In the genomic region with DNA sequence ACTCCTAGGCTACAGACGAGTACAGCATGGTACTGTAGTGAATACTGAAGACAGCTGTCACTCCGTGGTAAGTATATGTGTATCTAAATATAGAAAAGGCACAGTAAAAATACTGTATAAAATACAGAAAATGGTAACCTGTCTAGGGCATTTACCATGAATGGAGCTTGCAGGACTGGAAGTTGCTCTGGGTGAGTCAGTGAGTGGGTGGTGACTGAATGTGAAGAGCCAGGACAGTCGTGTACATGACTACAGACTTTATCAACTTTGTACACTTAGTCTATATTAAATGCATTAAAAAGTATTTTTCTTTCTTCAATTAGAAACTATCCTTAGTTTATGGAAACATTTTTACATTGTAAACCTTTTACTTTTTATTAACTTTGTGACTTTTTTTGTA, we compare ENCODE assay signal across 32 cellular contexts. TPM values are rescaled to one million over a fixed set of nuclear protein-coding genes. Genes with fewer than 3 reads are reported as not detected.
"Had no signal": no experiment of that assay in that cellular context is flagged by ENCODE, and none has a peak within 500 bp of the region (broad histone marks: within the 10 kb centered on the region; RNA-seq: fewer than 3 reads in every experiment).

No MANE protein-coding gene starts in this region.

- H3K27me3 Mint-ChIP-seq: activated B cell treated with CpG ODN at 0.5 μM for 24 hours; activated naive CD4-positive, alpha-beta T cell treated with anti-CD3 and anti-CD28 coated beads, Interleukin-2, amount 10 ng/mL, durations not matched to agents 7 days and 5 days; central memory CD8-positive, alpha-beta T cell; dendritic cell treated with granulocyte-macrophage colony-stimulating factor and Interleukin-4, amounts not matched to agents 40 ng/mL and 50 ng/mL, for 4 days; T-helper 17 cell had no signal

- H3K9me3 Mint-ChIP-seq: activated B cell treated with CpG ODN at 0.5 μM for 24 hours; activated naive CD4-positive, alpha-beta T cell treated with anti-CD3 and anti-CD28 coated beads, Interleukin-2, amount 10 ng/mL, durations not matched to agents 7 days and 5 days; central memory CD8-positive, alpha-beta T cell; dendritic cell treated with granulocyte-macrophage colony-stimulating factor and Interleukin-4, amounts not matched to agents 40 ng/mL and 50 ng/mL, for 4 days; natural killer cell; neural progenitor cell had no signal

- H3K27ac ChIP-seq: esophagus squamous epithelium, gastrocnemius medialis, left lung, lower lobe of right lung, neural progenitor cell, right atrium auricular region, tibial nerve had no signal

- H3K4me2 ChIP-seq: neural progenitor cell, smooth muscle cell had no signal

- H3K4me1 ChIP-seq: esophagus squamous epithelium, gastrocnemius medialis, left lung, lower lobe of right lung, neural progenitor cell, right atrium auricular region, tibial nerve had no signal

- H3K36me3 Mint-ChIP-seq: activated naive CD4-positive, alpha-beta T cell treated with anti-CD3 and anti-CD28 coated beads, Interleukin-2, amount 10 ng/mL, durations not matched to agents 7 days and 5 days; natural killer cell; neural progenitor cell had no signal

- ATAC-seq: gastrocnemius medialis, left lung, lower lobe of right lung, natural killer cell, T-helper 17 cell had no signal

- H2AFZ ChIP-seq: neural progenitor cell had no signal

- H3K27me3 ChIP-seq: esophagus squamous epithelium, gastrocnemius medialis, left lung, neural progenitor cell, right atrium auricular region, tibial nerve had no signal

- H3K27ac Mint-ChIP-seq: activated B cell treated with CpG ODN at 0.5 μM for 24 hours; activated naive CD4-positive, alpha-beta T cell treated with anti-CD3 and anti-CD28 coated beads, Interleukin-2, amount 10 ng/mL, durations not matched to agents 7 days and 5 days; dendritic cell treated with granulocyte-macrophage colony-stimulating factor and Interleukin-4, amounts not matched to agents 40 ng/mL and 50 ng/mL, for 4 days; endodermal cell; natural killer cell; neural progenitor cell; T-helper 17 cell had no signal

- H3K4me3 Mint-ChIP-seq: activated B cell treated with CpG ODN at 0.5 μM for 24 hours; activated naive CD4-positive, alpha-beta T cell treated with anti-CD3 and anti-CD28 coated beads, Interleukin-2, amount 10 ng/mL, durations not matched to agents 7 days and 5 days; central memory CD8-positive, alpha-beta T cell; dendritic cell treated with granulocyte-macrophage colony-stimulating factor and Interleukin-4, amounts not matched to agents 40 ng/mL and 50 ng/mL, for 4 days; endodermal cell; natural killer cell; neural progenitor cell; T-helper 17 cell had no signal

- H3K9me3 ChIP-seq: esophagus squamous epithelium, gastrocnemius medialis, left lung, lower lobe of right lung, right atrium auricular region, tibial nerve had no signal

- H3K36me3 ChIP-seq: esophagus squamous epithelium, gastrocnemius medialis, left lung, lower lobe of right lung, neural progenitor cell, right atrium auricular region, tibial nerve had no signal

- H3K4me1 Mint-ChIP-seq: activated B cell treated with CpG ODN at 0.5 μM for 24 hours; activated naive CD4-positive, alpha-beta T cell treated with anti-CD3 and anti-CD28 coated beads, Interleukin-2, amount 10 ng/mL, durations not matched to agents 7 days and 5 days; central memory CD8-positive, alpha-beta T cell; endodermal cell; natural killer cell; neural progenitor cell; T-helper 17 cell had no signal

- H3K4me3 ChIP-seq: esophagus squamous epithelium, gastrocnemius medialis, left lung, lower lobe of right lung, neural progenitor cell, right atrium auricular region, smooth muscle cell, tibial nerve had no signal

- FAIRE-seq: bronchial epithelial cell, islet of Langerhans had no signal

- DNase-seq: activated B cell treated with CpG ODN at 0.5 μM for 24 hours; activated CD4-positive, alpha-beta T cell treated with anti-CD3 and anti-CD28 coated beads, Interleukin-2, amount 50 U/mL, for 4 hours; activated CD8-positive, alpha-beta memory T cell treated with anti-CD3 and anti-CD28 coated beads, Interleukin-2, amount 50 U/mL, for 4 hours; activated gamma-delta T cell; activated naive CD4-positive, alpha-beta T cell treated with anti-CD3 and anti-CD28 coated beads, Interleukin-2, amount 10 ng/mL, durations not matched to agents 7 days and 5 days; activated T-cell treated with anti-CD3 and anti-CD28 coated beads, Interleukin-2, amount 50 U/mL, for 1 hour; endodermal cell; esophagus squamous epithelium; gastrocnemius medialis; glutamatergic neuron; left lung; lower lobe of right lung; mesendoderm; natural killer cell; occipital lobe; stimulated activated CD4-positive, alpha-beta T cell treated with anti-CD3 and anti-CD28 coated beads, Interleukin-2, amount 100 ng/mL, for 24 hours; stimulated activated naive CD4-positive, alpha-beta T cell; SW 1271; T-helper 17 cell; T1000 had no signal

- H3K9ac ChIP-seq: neural progenitor cell had no signal

RNA-seq across cellular contexts. Expression of a gene that starts 10.4 kb away (rescaled TPM):
- total RNA-seq: activated CD8-positive, alpha-beta memory T cell treated with anti-CD3 and anti-CD28 coated beads for 36 hours; bronchial epithelial cell; smooth muscle cell had no signal
- polyA plus RNA-seq: smooth muscle cell had no signal

RNA-seq across cellular contexts. Expression of a gene that starts 28.0 kb away (rescaled TPM):
- total RNA-seq: bronchial epithelial cell, smooth muscle cell had no signal

RNA-seq across cellular contexts. Expression of a gene that starts 35.0 kb away (rescaled TPM):
- total RNA-seq: activated B cell treated with CpG ODN at 0.5 μM for 24 hours; activated CD8-positive, alpha-beta memory T cell treated with anti-CD3 and anti-CD28 coated beads for 36 hours; bronchial epithelial cell; endodermal cell; gastrocnemius medialis; left lung; lower lobe of right lung; natural killer cell; occipital lobe; pulmonary artery endothelial cell; right atrium auricular region; smooth muscle cell; temporal lobe had no signal
- polyA plus RNA-seq: smooth muscle cell had no signal

RNA-seq across cellular contexts. Expression of a gene that starts 39.7 kb away (rescaled TPM):
- total RNA-seq: activated B cell treated with CpG ODN at 0.5 μM for 24 hours; activated CD8-positive, alpha-beta memory T cell treated with anti-CD3 and anti-CD28 coated beads for 36 hours; bronchial epithelial cell; endodermal cell; esophagus squamous epithelium; gastrocnemius medialis; left lung; lower lobe of right lung; mononuclear cell; natural killer cell; pulmonary artery endothelial cell; right atrium auricular region; smooth muscle cell; temporal lobe; tibial nerve had no signal
- polyA plus RNA-seq: smooth muscle cell had no signal

RNA-seq across cellular contexts. Expression of a gene that starts 43.3 kb away (rescaled TPM):
- total RNA-seq: activated B cell treated with CpG ODN at 0.5 μM for 24 hours; activated CD8-positive, alpha-beta memory T cell treated with anti-CD3 and anti-CD28 coated beads for 36 hours; bronchial epithelial cell; endodermal cell; esophagus squamous epithelium; gastrocnemius medialis; left lung; lower lobe of right lung; mononuclear cell; natural killer cell; occipital lobe; pulmonary artery endothelial cell; right atrium auricular region; smooth muscle cell; temporal lobe; tibial nerve had no signal
- polyA plus RNA-seq: smooth muscle cell had no signal
